ENCODE assay signal across 8 cellular contexts in the genomic region with DNA sequence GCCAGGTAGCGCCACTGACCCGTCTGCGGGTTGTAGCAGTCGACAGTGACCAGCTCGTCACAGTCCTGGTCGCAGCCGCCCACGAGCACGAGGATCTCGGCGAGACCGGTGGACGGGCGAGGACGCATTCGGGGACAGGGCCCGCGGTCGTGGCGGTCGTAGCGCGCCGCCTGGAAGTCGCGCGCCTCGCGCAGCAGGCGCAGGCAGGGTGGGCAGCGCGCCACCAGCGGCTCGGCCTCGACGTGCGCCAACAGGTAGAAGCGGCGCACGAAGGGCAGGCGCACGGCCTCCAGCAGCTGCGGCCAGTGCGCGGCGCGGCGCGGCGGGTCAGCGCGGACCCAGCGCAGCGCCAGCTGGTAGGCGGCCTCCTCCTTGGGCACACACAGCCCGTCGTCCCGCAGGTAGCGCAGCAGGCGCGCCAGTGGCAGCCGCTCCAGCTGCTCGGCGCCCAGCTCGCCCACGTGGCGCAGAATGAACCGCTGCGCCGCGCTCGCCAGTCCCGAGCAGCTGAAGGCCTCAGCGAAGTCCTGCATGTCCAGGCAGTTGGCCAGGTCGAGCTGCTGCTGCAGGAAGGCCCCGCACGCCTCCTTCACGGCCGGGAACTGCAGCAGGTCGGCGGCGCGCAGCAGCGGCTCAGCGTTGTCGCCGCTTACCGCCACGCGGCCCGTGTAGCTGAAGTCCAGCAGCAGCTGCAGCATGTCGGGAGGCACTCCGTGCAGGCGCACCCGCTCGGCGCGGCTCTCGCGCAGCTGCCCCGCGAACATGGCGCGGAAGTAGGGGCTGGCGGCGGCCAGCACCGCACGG. TPM values are rescaled to one million over a fixed set of nuclear protein-coding genes. Genes with fewer than 3 reads are reported as not detected.
DNase-seq lines count a peak whose midpoint lies in the region; ATAC-seq and TF ChIP-seq lines count a peak whose summit lies in the region.

No MANE protein-coding gene starts in this region.

- peaks cover 15% of the 10 kb centered on the region for H3K36me3 ChIP-seq in PC-3 (ENCODE audit: low read depth, low read length)

- H3K4me3 Mint-ChIP-seq in brain (peak overlapping the region; percentile 89 to 96 (median 93)), immature natural killer cell (peak overlapping the region; percentile 85 to 98 (median 96))

- intact Hi-C loops in PC-3 (cut with micrococcal nuclease): loop anchor here (1.0 kb wide), 5 partner anchors 10 to 111 kb away; partner anchors contain the start of genes NOL9, PLEKHG5 and ZBTB48

- no peaks in the 10 kb centered on the region for H3K27me3 ChIP-seq in PC-3 (ENCODE audit: low read length)

- no peaks in the 10 kb centered on the region for H3K9me2 ChIP-seq in PC-3 (replicated peaks; ENCODE audit: low read length)

- H3K79me2 ChIP-seq in PC-3 (ENCODE audit: low read length): peaks cover 56% of the 10 kb centered on the region

- H3K4me3 ChIP-seq in PC-3 (ENCODE audit: low read length): peak overlapping the region; percentile 86
- H3K4me3 ChIP-seq in skin epidermis: peak overlapping the region; percentile 70 to 98 (median 88)

- H4K20me1 ChIP-seq in PC-3 (ENCODE audit: low read length): peaks cover 33% of the 10 kb centered on the region

- peaks cover 9% of the 10 kb centered on the region for H3K36me3 Mint-ChIP-seq in brain
- H3K36me3 Mint-ChIP-seq in immature natural killer cell: no peaks in the 10 kb centered on the region

- CTCF ChIA-PET in PC-3 (lab: Charles Lee): interaction anchor here (1.1 kb wide), 1 partner anchor 48 kb away, joined by 3 read pairs; the partner anchor contains the start of gene NOL9

- BruUV-seq in PC-3 (replicated peaks; lab: Mats Ljungman, UMichigan): no TSS peak

- POLR2A ChIA-PET in PC-3 (lab: Charles Lee; ENCODE audit: unreplicated experiment): interaction anchor here (0.5 to 1.3 kb wide), 2 partner anchors 22 to 45 kb away, joined by 3 to 12 read pairs; partner anchors contain the start of gene ZBTB48

- H2AFZ ChIP-seq in PC-3 (ENCODE audit: low read length): peak overlapping the region; percentile 51

- peak overlapping the region; percentile 91 for H3K9ac ChIP-seq in PC-3 (ENCODE audit: low read length)

- no peaks in the 10 kb centered on the region for H3F3A ChIP-seq in PC-3 (ENCODE audit: low read length, unreplicated experiment)

- H3K4me1 Mint-ChIP-seq in brain (peaks cover 41% of the 10 kb centered on the region), immature natural killer cell (peaks cover 39 to 45% of the 10 kb centered on the region in 2 donors)

- DNase-seq in activated naive CD4-positive, alpha-beta T cell treated with Interleukin-2 at 50 U/mL for 16 hours: peak; percentile 35
- no peak for DNase-seq in activated naive CD4-positive, alpha-beta T cell (lab: John Stamatoyannopoulos, UW)
- DNase-seq in PC-3 (peak; percentile 57), immature natural killer cell (peak in 2 of 3 donors; percentile 24 to 32), DMS79 (lab: John Stamatoyannopoulos, UW) (no peak)

- TF ChIP-seq CTCF in PC-3 (conservative IDR thresholded peaks at IDR 0.05; ENCODE audit: low read depth, low read length) (no peak), brain (conservative IDR thresholded peaks at IDR 0.05) (no peak)

- H3K27ac Mint-ChIP-seq in brain (peak overlapping the region in 4 of 5 experiments; percentile 94 to 99 (median 98)), immature natural killer cell (peak overlapping the region; percentile 59 to 95 (median 72))

- peak overlapping the region; percentile 92 for H3K4me2 ChIP-seq in PC-3 (ENCODE audit: low read length)

- H3K9me3 Mint-ChIP-seq in brain (no peaks in the 10 kb centered on the region), immature natural killer cell (no peaks in the 10 kb centered on the region)

- H3K27me3 Mint-ChIP-seq in brain (no peaks in the 10 kb centered on the region), immature natural killer cell (ENCODE audit: low read depth in 3 of 3) (peaks cover 0 to 19% (median 3%) of the 10 kb centered on the region in 3 donors)

- H3K27ac ChIP-seq in PC-3 (ENCODE audit: low read length): peak overlapping the region; percentile 93
- H3K27ac ChIP-seq in skin epidermis: peak overlapping the region; percentile 86 to 99 (median 98)

- ATAC-seq in HG02885 (IDR thresholded peaks at IDR 0.05; ENCODE audit: poor library complexity, unreplicated experiment) (peak; percentile 10), PC-3 (peak; percentile 16)

- peaks cover 30% of the 10 kb centered on the region for H3K4me1 ChIP-seq in PC-3 (ENCODE audit: insufficient read depth, low read length)

- H3K9me3 ChIP-seq in PC-3 (ENCODE audit: low read length): no peaks in the 10 kb centered on the region

RNA-seq across cellular contexts. Expression of gene KLHL21, which starts 0.6 kb away (rescaled TPM):
- total RNA-seq in PC-3 (2014; rRNA removed): 82.5 and 105 TPM in 2 replicates
- polyA plus RNA-seq in brain (ENCODE audit: insufficient read depth, low read depth, low replicate concordance) (22.0 TPM), immature natural killer cell (10 to 100 TPM in 1 of 3 donors, 1 to 10 TPM in 2; 7.6 to 19.7 (median 9.2) TPM)

RNA-seq across cellular contexts. Expression of gene PHF13, which starts 11.5 kb away (rescaled TPM):
- total RNA-seq in PC-3 (2014; rRNA removed): 13.2 and 14.9 TPM in 2 replicates
- polyA plus RNA-seq in brain (ENCODE audit: insufficient read depth, low read depth, low replicate concordance) (31.7 TPM), immature natural killer cell (1 to 10 TPM; 1.2 to 5.7 (median 2.9) TPM)

RNA-seq across cellular contexts. Expression of gene ZBTB48, which starts 22.3 kb away (rescaled TPM):
- total RNA-seq in PC-3 (2014; rRNA removed): 42.7 and 47.2 TPM in 2 replicates
- polyA plus RNA-seq in brain (ENCODE audit: insufficient read depth, low read depth, low replicate concordance): 24.0 TPM
- 10 to 100 TPM in 2 of 3 donors, 1 to 10 TPM in 1; 8.3 to 25.9 (median 20.9) TPM for polyA plus RNA-seq in immature natural killer cell

RNA-seq across cellular contexts. Expression of gene THAP3, which starts 22.6 kb away (rescaled TPM):
- 42.4 and 54.6 TPM in 2 replicates for total RNA-seq in PC-3 (2014; rRNA removed)
- polyA plus RNA-seq in brain (ENCODE audit: insufficient read depth, low read depth, low replicate concordance): 28.1 TPM
- polyA plus RNA-seq in immature natural killer cell: 10 to 100 TPM; 19.4 to 28.4 (median 28.0) TPM

RNA-seq across cellular contexts. Expression of gene TAS1R1, which starts 47.0 kb away (rescaled TPM):
- not detected in 2 replicates for total RNA-seq in PC-3 (2014; rRNA removed)
- not detected for polyA plus RNA-seq in brain (ENCODE audit: insufficient read depth, low read depth, low replicate concordance)
- polyA plus RNA-seq in immature natural killer cell: under 1 TPM in 1 of 3 donors, not detected in 2; 0.16 TPM

Comparison
In these comparisons a context has a peak if more than half of its experiments do, and no peak if none do; other contexts are left out.
1. DNase-seq: peak in activated naive CD4-positive, alpha-beta T cell treated with Interleukin-2 at 50 U/mL for 16 hours (single experiment), PC-3 (single experiment) and immature natural killer cell (2 of 3); none in activated naive CD4-positive, alpha-beta T cell (0 of 4) and DMS79 (single experiment).